In the genomic region with DNA sequence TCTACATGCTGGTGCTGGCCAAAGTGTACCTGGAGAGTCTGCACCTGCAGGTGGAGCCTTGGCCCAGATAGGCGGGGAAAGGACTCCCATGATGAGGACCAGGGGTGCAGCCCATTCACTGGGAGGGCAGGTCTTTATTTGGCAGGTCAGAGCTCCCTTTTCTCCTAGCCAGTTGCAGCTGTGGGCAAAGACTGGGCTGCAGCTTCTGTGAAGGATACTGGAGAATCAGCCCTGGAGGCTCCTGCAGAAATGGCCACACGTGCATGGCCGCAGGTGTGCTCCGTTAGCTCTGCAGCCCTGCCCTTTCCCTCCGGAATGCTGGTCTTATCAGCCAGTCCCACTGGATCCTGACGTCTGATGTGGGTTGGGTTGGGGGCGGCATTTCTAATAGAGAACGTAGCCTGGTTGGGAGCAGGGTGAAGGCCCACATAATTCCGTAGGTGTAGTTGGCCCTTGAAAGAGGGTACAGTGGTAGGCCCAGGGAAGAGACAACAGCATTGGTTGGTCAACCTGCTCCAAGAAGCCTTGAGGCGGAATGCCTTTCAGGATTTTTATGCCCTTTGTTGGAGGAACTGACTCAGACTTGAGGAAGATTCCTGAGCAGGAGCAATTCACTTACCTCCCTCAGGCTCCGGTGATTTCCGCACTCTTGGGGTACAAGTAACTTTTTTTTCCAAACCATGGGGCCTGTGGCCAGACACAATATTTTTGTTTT, we compare ENCODE assay signal across 20 cellular contexts. TPM values are rescaled to one million over a fixed set of nuclear protein-coding genes. Genes with fewer than 3 reads are reported as not detected.
DNase-seq lines count a peak whose midpoint lies in the region; ATAC-seq, FAIRE-seq and TF ChIP-seq lines count a peak whose summit lies in the region.
"Had no signal": no experiment of that assay in that cellular context is flagged by ENCODE, and none has a peak within 500 bp of the region (broad histone marks: within the 10 kb centered on the region; RNA-seq: fewer than 3 reads in every experiment).

No MANE protein-coding gene starts in this region.

- no peak overlapping the region for H3K27ac ChIP-seq in right atrium auricular region
- H3K27ac ChIP-seq: C4-2B, SJSA1 had no signal

- DNase-seq in cardiac septum (ENCODE audit: low spot score): peak; percentile 58
- DNase-seq in right atrium auricular region (ENCODE audit: low spot score): no peak
- DNase-seq in epithelial cell of esophagus (ENCODE audit: low read depth): peak; percentile 40
- DNase-seq in posterior vena cava (ENCODE audit: low spot score): peak; percentile 42
- no peak for DNase-seq in NCI-H1694 treated with DMSO at 0.1 percent for 48 hours (lab: John Stamatoyannopoulos, UW)
- no peak for DNase-seq in RCC 7860 (ENCODE audit: low spot score)
- DNase-seq: DMS53; H7; NCI-H1105; NCI-H146; NCI-H2029 treated with DMSO at 0.1 percent for 48 hours; NCI-H226; NCI-H524; NCI-H774; NK-92 treated with Interleukin-12 subunit alpha and Interleukin-12 subunit beta, amount 100 ng/mL, for 24 hours had no signal

- ATAC-seq in HG03354 (IDR thresholded peaks at IDR 0.05; ENCODE audit: poor library complexity, severe bottlenecking, unreplicated experiment): no peak

- no peaks in the 10 kb centered on the region for H3K36me3 ChIP-seq in right atrium auricular region
- H3K36me3 ChIP-seq: SJSA1 had no signal

- H3K4me1 ChIP-seq in right atrium auricular region: no peaks in the 10 kb centered on the region
- H3K4me1 ChIP-seq: SJSA1 had no signal

- intact Hi-C loops in cardiac septum (cut with DNase I) (no loop called here), posterior vena cava (cut with DNase I) (no loop called here)

- H3K4me3 ChIP-seq in right atrium auricular region (no peak overlapping the region), epithelial cell of esophagus (ENCODE audit: low read length) (no peak overlapping the region)
- H3K4me3 ChIP-seq: SJSA1 had no signal

- no peak for TF ChIP-seq CTCF in right atrium auricular region (IDR thresholded peaks at IDR 0.05)
- no peak for TF ChIP-seq CTCF in epithelial cell of esophagus (IDR thresholded peaks at IDR 0.05; ENCODE audit: insufficient read depth, low read depth, low read length, missing control alignments)

- H3K27me3 ChIP-seq in right atrium auricular region: no peaks in the 10 kb centered on the region

- FAIRE-seq in RCC 7860 (lab: Jason Lieb, UNC): no peak
- FAIRE-seq: A204.1, GM19239 had no signal

- H3K9me3 ChIP-seq in right atrium auricular region: no peaks in the 10 kb centered on the region
- H3K9me3 ChIP-seq: SJSA1 had no signal

RNA-seq across cellular contexts. Expression of a gene that starts 22.0 kb away (rescaled TPM):
- total RNA-seq in cardiac septum (not detected), right atrium auricular region (not detected), posterior vena cava (not detected)
- total RNA-seq: H7, SJSA1 had no signal

RNA-seq across cellular contexts. Expression of a gene that starts 27.0 kb away (rescaled TPM):
- total RNA-seq in cardiac septum (not detected), right atrium auricular region (not detected), posterior vena cava (not detected)
- total RNA-seq: H7, SJSA1 had no signal

Comparison
In these comparisons a context has a peak if more than half of its experiments do, and no peak if none do; other contexts are left out.
1. DNase-seq: peak in cardiac septum (single experiment), epithelial cell of esophagus (single experiment) and posterior vena cava (single experiment); none in right atrium auricular region (single experiment), NCI-H1694 treated with DMSO at 0.1 percent for 48 hours (single experiment) and RCC 7860 (single experiment).